In the genomic region with DNA sequence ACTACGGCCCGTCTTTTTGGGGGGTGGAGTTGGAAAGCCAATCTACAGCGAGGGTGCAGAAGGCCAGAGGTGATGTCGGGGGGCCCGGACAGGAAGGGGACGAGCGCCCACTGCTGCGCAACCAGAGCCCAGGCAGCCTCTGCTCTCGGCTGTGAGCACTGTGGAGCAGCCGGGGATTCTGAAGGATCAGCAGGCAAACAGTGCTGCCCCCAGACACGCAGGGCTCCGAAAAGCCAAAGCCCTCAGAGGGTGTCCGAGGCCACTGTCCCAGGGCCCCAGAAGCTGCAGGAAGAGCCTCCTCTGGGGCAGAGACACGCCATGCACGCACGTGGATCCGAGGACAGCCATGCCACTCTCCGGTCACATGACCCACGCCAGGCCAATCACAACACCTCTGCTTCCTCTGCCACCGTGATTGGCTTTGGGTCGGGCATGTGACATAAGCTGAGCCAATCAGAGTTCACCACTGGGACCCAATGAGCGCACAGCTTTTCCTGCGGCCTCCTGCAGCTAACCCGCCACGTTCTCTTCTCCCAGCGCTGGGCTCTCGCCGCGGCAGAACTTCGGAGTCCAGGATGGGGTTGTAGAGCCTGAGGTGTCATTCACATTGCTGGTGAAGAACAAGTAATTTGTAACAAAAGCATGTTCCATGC, we compare ENCODE assay signal across 1 cellular context.
TF ChIP-seq lines count a peak whose summit lies in the region.

No MANE protein-coding gene starts in this region.

TF ChIP-seq in GM23338, 12 proteins besides CTCF, POLR2A, EP300 and RAD21 (continued from another document):
- TF ChIP-seq, protein P1, sequence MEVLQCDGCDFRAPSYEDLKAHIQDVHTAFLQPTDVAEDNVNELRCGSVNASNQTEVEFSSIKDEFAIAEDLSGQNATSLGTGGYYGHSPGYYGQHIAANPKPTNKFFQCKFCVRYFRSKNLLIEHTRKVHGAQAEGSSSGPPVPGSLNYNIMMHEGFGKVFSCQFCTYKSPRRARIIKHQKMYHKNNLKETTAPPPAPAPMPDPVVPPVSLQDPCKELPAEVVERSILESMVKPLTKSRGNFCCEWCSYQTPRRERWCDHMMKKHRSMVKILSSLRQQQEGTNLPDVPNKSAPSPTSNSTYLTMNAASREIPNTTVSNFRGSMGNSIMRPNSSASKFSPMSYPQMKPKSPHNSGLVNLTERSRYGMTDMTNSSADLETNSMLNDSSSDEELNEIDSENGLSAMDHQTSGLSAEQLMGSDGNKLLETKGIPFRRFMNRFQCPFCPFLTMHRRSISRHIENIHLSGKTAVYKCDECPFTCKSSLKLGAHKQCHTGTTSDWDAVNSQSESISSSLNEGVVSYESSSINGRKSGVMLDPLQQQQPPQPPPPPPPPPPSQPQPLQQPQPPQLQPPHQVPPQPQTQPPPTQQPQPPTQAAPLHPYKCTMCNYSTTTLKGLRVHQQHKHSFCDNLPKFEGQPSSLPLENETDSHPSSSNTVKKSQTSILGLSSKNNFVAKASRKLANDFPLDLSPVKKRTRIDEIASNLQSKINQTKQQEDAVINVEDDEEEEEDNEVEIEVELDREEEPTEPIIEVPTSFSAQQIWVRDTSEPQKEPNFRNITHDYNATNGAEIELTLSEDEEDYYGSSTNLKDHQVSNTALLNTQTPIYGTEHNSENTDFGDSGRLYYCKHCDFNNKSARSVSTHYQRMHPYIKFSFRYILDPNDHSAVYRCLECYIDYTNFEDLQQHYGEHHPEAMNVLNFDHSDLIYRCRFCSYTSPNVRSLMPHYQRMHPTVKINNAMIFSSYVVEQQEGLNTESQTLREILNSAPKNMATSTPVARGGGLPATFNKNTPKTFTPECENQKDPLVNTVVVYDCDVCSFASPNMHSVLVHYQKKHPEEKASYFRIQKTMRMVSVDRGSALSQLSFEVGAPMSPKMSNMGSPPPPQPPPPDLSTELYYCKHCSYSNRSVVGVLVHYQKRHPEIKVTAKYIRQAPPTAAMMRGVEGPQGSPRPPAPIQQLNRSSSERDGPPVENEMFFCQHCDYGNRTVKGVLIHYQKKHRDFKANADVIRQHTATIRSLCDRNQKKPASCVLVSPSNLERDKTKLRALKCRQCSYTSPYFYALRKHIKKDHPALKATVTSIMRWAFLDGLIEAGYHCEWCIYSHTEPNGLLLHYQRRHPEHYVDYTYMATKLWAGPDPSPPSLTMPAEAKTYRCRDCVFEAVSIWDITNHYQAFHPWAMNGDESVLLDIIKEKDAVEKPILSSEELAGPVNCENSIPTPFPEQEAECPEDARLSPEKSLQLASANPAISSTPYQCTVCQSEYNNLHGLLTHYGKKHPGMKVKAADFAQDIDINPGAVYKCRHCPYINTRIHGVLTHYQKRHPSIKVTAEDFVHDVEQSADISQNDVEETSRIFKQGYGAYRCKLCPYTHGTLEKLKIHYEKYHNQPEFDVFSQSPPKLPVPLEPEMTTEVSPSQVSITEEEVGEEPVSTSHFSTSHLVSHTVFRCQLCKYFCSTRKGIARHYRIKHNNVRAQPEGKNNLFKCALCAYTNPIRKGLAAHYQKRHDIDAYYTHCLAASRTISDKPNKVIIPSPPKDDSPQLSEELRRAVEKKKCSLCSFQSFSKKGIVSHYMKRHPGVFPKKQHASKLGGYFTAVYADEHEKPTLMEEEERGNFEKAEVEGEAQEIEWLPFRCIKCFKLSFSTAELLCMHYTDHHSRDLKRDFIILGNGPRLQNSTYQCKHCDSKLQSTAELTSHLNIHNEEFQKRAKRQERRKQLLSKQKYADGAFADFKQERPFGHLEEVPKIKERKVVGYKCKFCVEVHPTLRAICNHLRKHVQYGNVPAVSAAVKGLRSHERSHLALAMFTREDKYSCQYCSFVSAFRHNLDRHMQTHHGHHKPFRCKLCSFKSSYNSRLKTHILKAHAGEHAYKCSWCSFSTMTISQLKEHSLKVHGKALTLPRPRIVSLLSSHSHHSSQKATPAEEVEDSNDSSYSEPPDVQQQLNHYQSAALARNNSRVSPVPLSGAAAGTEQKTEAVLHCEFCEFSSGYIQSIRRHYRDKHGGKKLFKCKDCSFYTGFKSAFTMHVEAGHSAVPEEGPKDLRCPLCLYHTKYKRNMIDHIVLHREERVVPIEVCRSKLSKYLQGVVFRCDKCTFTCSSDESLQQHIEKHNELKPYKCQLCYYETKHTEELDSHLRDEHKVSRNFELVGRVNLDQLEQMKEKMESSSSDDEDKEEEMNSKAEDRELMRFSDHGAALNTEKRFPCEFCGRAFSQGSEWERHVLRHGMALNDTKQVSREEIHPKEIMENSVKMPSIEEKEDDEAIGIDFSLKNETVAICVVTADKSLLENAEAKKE (CRISPR knock-in tag; IDR thresholded peaks at IDR 0.05) = no peak
- TF ChIP-seq JUNB (IDR thresholded peaks at IDR 0.05; ENCODE audit: unreplicated experiment) = no peak
